In the genomic region with DNA sequence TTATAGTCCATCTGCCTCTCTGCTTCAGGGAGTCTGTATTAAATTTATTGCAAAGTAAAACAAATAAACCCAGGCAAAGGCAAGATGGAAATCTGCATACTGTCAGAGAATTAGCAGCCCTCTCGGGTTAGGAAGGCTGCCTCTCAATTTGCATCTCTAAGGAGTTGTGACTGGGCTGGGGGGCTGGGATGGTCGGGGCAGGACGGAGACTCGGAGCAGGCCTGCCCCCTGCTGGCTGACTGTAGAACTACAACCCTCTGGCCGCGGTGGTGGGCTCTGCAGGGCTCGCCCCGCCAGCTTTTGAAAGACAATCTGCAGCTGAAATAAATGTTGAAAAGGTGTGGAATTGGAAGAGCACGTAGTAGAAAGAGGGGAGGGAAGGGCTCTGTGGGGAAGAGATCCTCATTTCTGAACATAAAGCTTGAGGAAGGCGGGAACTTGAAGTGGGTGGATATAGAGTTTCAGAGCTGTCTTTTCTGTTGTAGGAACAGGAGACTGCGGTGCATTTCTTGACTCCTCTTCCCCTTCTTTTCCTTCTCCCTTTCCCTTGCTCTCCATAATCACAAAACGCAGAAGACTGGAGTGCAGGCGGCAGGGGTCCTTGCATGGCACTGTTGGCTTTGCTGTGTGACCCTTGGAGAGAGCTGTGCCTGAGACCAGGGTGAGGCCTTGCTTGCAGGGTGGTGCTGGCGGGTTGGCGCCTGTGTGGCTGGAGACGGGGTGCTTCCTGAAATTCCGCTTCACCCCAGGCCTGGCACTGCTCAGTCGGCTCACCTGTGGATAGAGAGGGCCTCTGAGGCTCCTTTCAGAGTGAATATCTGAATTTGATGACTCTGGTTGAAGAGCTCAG, we compare ENCODE assay signal across 8 cellular contexts. TPM values are rescaled to one million over a fixed set of nuclear protein-coding genes. Genes with fewer than 3 reads are reported as not detected.
DNase-seq lines count a peak whose midpoint lies in the region; ATAC-seq lines count a peak whose summit lies in the region.

No MANE protein-coding gene starts in this region.

- peak; percentile 71 for ATAC-seq in HG03135 (IDR thresholded peaks at IDR 0.05; ENCODE audit: unreplicated experiment)
- no peak for ATAC-seq in GM21717 (IDR thresholded peaks at IDR 0.05; ENCODE audit: unreplicated experiment)

- DNase-seq in NCI-H2196 (lab: John Stamatoyannopoulos, UW; ENCODE audit: unreplicated experiment) (peak; percentile 37), NCI-H2196 treated with DMSO at 0.1 percent for 48 hours (lab: John Stamatoyannopoulos, UW; ENCODE audit: unreplicated experiment) (no peak), SK-N-DZ (ENCODE audit: low spot score) (peak; percentile 2), hypothalamus (lab: John Stamatoyannopoulos, UW) (peak in 32 of 51 donors; percentile 6 to 57 (median 26))
- DNase-seq in activated naive CD8-positive, alpha-beta T cell treated with anti-CD3 and anti-CD28 coated beads, Interleukin-2, amount 50 U/mL, for 16 hours (ENCODE audit: low read depth, low spot score) = peak; percentile 45
- peak; percentile 36 to 53 for DNase-seq in stimulated activated CD4-positive, alpha-beta T cell treated with anti-CD3 and anti-CD28 coated beads, Interleukin-15, amount 100 ng/mL, for 1 hour (ENCODE audit: low read depth in 1 of 2, low spot score in 1 of 2)

RNA-seq across cellular contexts. Expression of a gene that starts 22.6 kb away (rescaled TPM):
- 0.05 TPM in 1 of 2 replicates, not detected in the other for polyA plus RNA-seq in SK-N-DZ (2014; cell fraction: cytosol; rRNA removed)
- not detected in 2 replicates for polyA plus RNA-seq in SK-N-DZ (2014; cell fraction: nucleus; rRNA removed)

RNA-seq across cellular contexts. Expression of a gene that starts 30.5 kb away (rescaled TPM):
- 30.2 and 35.7 TPM in 2 replicates for polyA plus RNA-seq in SK-N-DZ (2014; cell fraction: cytosol; rRNA removed)
- polyA plus RNA-seq in SK-N-DZ (2014; cell fraction: nucleus; rRNA removed) = 32.0 and 43.3 TPM in 2 replicates
